17 cellular contexts compared by ENCODE assay signal in genomic region chr12:11732760-11733159, GRCh38.
DNase-seq lines count a peak whose midpoint lies in the region; TF ChIP-seq lines count a peak whose summit lies in the region.
"Had no signal": no experiment of that assay in that cellular context is flagged by ENCODE, and none has a peak within 500 bp of the region (broad histone marks: within the 10 kb centered on the region; RNA-seq: fewer than 3 reads in every experiment).

No MANE protein-coding gene starts in this region.

- H3K9me3 Mint-ChIP-seq in activated CD4-positive, alpha-beta memory T cell treated with anti-CD3 and anti-CD28 coated beads for 36 hours: no peaks in the 10 kb centered on the region
- H3K9me3 Mint-ChIP-seq in endothelial cell (ENCODE audit: unreplicated experiment): no peaks in the 10 kb centered on the region

- peaks cover 12% of the 10 kb centered on the region for H3K36me3 Mint-ChIP-seq in activated CD4-positive, alpha-beta memory T cell treated with anti-CD3 and anti-CD28 coated beads for 36 hours
- peaks cover 13% of the 10 kb centered on the region for H3K36me3 Mint-ChIP-seq in endothelial cell (ENCODE audit: low read depth, unreplicated experiment)

- CTCF ChIA-PET in activated CD4-positive, alpha-beta memory T cell treated with anti-CD3 and anti-CD28 coated beads for 36 hours (lab: Charles Lee): interaction anchor here (1.4 to 1.6 kb wide), 2 partner anchors 11 to 36 kb away, joined by 3 read pairs; no protein-coding TSS in a partner anchor

- POLR2A ChIA-PET in activated CD4-positive, alpha-beta memory T cell treated with anti-CD3 and anti-CD28 coated beads for 36 hours (lab: Charles Lee): interaction anchor here (0.6 to 1.5 kb wide), 3 partner anchors 20 to 31 kb away, joined by 3 to 5 read pairs (median 4); no protein-coding TSS in a partner anchor

- TF ChIP-seq CTCF in GM12864 (IDR thresholded peaks at IDR 0.05; ENCODE audit: low read depth, low read length, missing control alignments) (no peak), endothelial cell (IDR thresholded peaks at IDR 0.05; ENCODE audit: unreplicated experiment) (no peak)

- peak overlapping the region; percentile 13; the same call in 1 of the 2 replicates for H3K4me3 ChIP-seq in GM12864 (ENCODE audit: low read depth, low read length)
- H3K4me3 ChIP-seq: K562, vagina had no signal

- peak overlapping the region; percentile 53 for H3K4me3 Mint-ChIP-seq in activated CD4-positive, alpha-beta memory T cell treated with anti-CD3 and anti-CD28 coated beads for 36 hours
- no peak overlapping the region for H3K4me3 Mint-ChIP-seq in endothelial cell (ENCODE audit: unreplicated experiment)

- intact Hi-C loops in activated CD4-positive, alpha-beta memory T cell treated with anti-CD3 and anti-CD28 coated beads for 36 hours (cut with micrococcal nuclease): loop anchor here (1.0 to 5.0 kb wide), 4 partner anchors 80 to 300 kb away; no protein-coding TSS in a partner anchor

- peaks cover 74% of the 10 kb centered on the region for H3K4me1 Mint-ChIP-seq in activated CD4-positive, alpha-beta memory T cell treated with anti-CD3 and anti-CD28 coated beads for 36 hours (ENCODE audit: low read depth)
- peaks cover 59% of the 10 kb centered on the region for H3K4me1 Mint-ChIP-seq in endothelial cell (ENCODE audit: unreplicated experiment)

- peak overlapping the region; percentile 86 for H3K27ac Mint-ChIP-seq in activated CD4-positive, alpha-beta memory T cell treated with anti-CD3 and anti-CD28 coated beads for 36 hours
- H3K27ac Mint-ChIP-seq in endothelial cell (ENCODE audit: unreplicated experiment): peak overlapping the region; percentile 42

- DNase-seq in CD1c-positive myeloid dendritic cell (ENCODE audit: extremely low spot score) (peak; percentile 55), GM12864 (ENCODE audit: low read depth) (no peak), endothelial cell (ENCODE audit: low spot score) (no peak), NCI-H2107 (lab: John Stamatoyannopoulos, UW) (no peak), HuH-7.5 (ENCODE audit: low spot score) (no peak), GF-D8 (lab: John Stamatoyannopoulos, UW) (no peak), NCI-H510A (lab: John Stamatoyannopoulos, UW) (no peak)
- no peak for DNase-seq in activated CD4-positive, alpha-beta memory T cell treated with anti-CD3 and anti-CD28 coated beads for 36 hours
- DNase-seq: activated CD8-positive, alpha-beta memory T cell treated with anti-CD3 and anti-CD28 coated beads for 24 hours; BE2C; left ventricle myocardium superior; NCI-H1694 treated with DMSO at 0.1 percent for 48 hours; NCI-H69; right cardiac atrium; stimulated activated CD4-positive, alpha-beta T cell treated with anti-CD3 and anti-CD28 coated beads, Interleukin-4, amount 100 ng/mL, for 24 hours had no signal

- H3K27me3 Mint-ChIP-seq in activated CD4-positive, alpha-beta memory T cell treated with anti-CD3 and anti-CD28 coated beads for 36 hours: no peaks in the 10 kb centered on the region
- H3K27me3 Mint-ChIP-seq in endothelial cell (ENCODE audit: unreplicated experiment): peaks cover 4% of the 10 kb centered on the region
